Comparison of ENCODE assay signal across 27 cellular contexts in genomic region chr5:55483903-55484302, GRCh38.
"Had no signal": no experiment of that assay in that cellular context is flagged by ENCODE, and none has a peak within 500 bp of the region (broad histone marks: within the 10 kb centered on the region; RNA-seq: fewer than 3 reads in every experiment).

No MANE protein-coding gene starts in this region.

- H3K4me2 ChIP-seq: neural progenitor cell, smooth muscle cell had no signal

- H3K27me3 ChIP-seq: neural progenitor cell, right atrium auricular region, vagina had no signal

- FAIRE-seq: bronchial epithelial cell, endometrium had no signal

- H3K79me2 ChIP-seq: parathyroid adenoma had no signal

- H3K4me3 ChIP-seq: neural progenitor cell, psoas muscle, right atrium auricular region, smooth muscle cell, vagina had no signal

- H3K4me1 ChIP-seq: vagina had no signal

- DNase-seq: activated CD4-positive, alpha-beta T cell treated with anti-CD3 and anti-CD28 coated beads for 4 hours; activated CD4-positive, alpha-beta T cell treated with anti-CD3 and anti-CD28 coated beads, Interleukin-2, amount 50 U/mL, for 4 hours; activated effector memory CD4-positive, alpha-beta T cell treated with Interleukin-2 at 50 U/mL for 16 hours; activated naive CD4-positive, alpha-beta T cell treated with Interleukin-2 at 50 U/mL for 16 hours; activated T-cell treated with anti-CD3 and anti-CD28 coated beads for 4 hours; anterior cingulate cortex; dermis blood vessel endothelial cell; effector CD4-positive, alpha-beta T cell; left ventricle myocardium superior; mammary epithelial cell; naive thymus-derived CD4-positive, alpha-beta T cell; occipital lobe; psoas muscle; stimulated activated CD4-positive, alpha-beta T cell treated with anti-CD3 and anti-CD28 coated beads, Interleukin-1b, Interleukin-23, amount 100 ng/mL, for 48 hours; stimulated activated CD4-positive, alpha-beta T cell treated with anti-CD3 and anti-CD28 coated beads, Interleukin-4, amount 100 ng/mL, for 4 hours; stimulated activated CD8-positive, alpha-beta memory T cell treated with anti-CD3 and anti-CD28 coated beads, Interleukin-4, amount 100 ng/mL, for 48 hours; stimulated activated naive CD8-positive, alpha-beta T cell treated with anti-CD3 and anti-CD28 coated beads, Interleukin-15, amount 100 ng/mL, for 72 hours; substantia nigra had no signal

- H3K9ac ChIP-seq: neural progenitor cell, parathyroid adenoma had no signal

- H3K36me3 ChIP-seq: neural progenitor cell, vagina had no signal

- H3K9me3 ChIP-seq: psoas muscle, right atrium auricular region, vagina had no signal

- ATAC-seq: left ventricle myocardium superior; naive thymus-derived CD4-positive, alpha-beta T cell; psoas muscle; stimulated activated memory B cell treated with anti-CD40 and anti-IgM and Interleukin-4, amounts not matched to agents 10 μg/mL and 1 μg/mL and 100 μg/mL, for 72 hours; stimulated activated naive CD8-positive, alpha-beta T cell treated with anti-CD3 and anti-CD28 coated beads, Interleukin-15, amount 100 ng/mL, for 72 hours had no signal

- H3K27ac ChIP-seq: epithelial cell of prostate, neural progenitor cell, parathyroid adenoma, psoas muscle, right atrium auricular region, vagina had no signal

- H2AFZ ChIP-seq: neural progenitor cell, parathyroid adenoma had no signal
